ENCODE assay signal across 9 cellular contexts in the genomic region with DNA sequence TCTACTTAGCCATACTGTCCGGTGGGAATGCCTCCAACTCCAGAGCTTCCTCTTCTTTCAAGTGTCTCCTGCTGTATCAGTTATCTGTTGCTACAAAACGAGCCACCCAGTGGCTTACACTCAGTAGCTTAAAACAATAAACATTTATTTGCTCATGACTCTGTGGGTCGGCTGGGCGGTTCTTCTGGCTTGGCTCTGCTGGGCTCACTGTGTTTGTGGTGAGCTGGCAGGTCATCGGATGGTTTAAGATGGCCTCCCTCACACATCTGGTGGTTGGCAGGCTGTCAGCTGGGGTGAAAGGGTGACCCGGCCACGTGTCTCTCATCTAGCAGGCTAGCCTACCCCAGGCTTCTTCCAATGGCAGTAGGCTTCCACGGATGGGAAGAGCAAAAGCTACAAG.
DNase-seq lines count a peak whose midpoint lies in the region; ATAC-seq and TF ChIP-seq lines count a peak whose summit lies in the region.
"Had no signal": no experiment of that assay in that cellular context is flagged by ENCODE, and none has a peak within 500 bp of the region (broad histone marks: within the 10 kb centered on the region; RNA-seq: fewer than 3 reads in every experiment).

No MANE protein-coding gene starts in this region.

- H3K4me3 ChIP-seq in AG10803 (ENCODE audit: low read length) (no peak overlapping the region), A673 (ENCODE audit: low read depth, low read length, poor library complexity, severe bottlenecking) (no peak overlapping the region)

- no peaks in the 10 kb centered on the region for H3K36me3 ChIP-seq in A673 (ENCODE audit: insufficient read depth, low read length, poor library complexity, severe bottlenecking)

- no TSS peak for BruUV-seq in A673 (replicated peaks; lab: Mats Ljungman, UMichigan)

- H3K4me1 ChIP-seq in A673 (ENCODE audit: insufficient read depth, low read length, poor library complexity, severe bottlenecking), result peaks cover 12% of the 10 kb centered on the region

- H3K9me3 Mint-ChIP-seq in chondrocyte (ENCODE audit: low read depth) (no peaks in the 10 kb centered on the region), natural killer cell (no peaks in the 10 kb centered on the region)
- no peaks in the 10 kb centered on the region for H3K9me3 Mint-ChIP-seq in activated CD8-positive, alpha-beta T cell treated with anti-CD3 and anti-CD28 coated beads, Interleukin-2, amount 10 ng/mL, durations not matched to agents 7 days and 5 days (ENCODE audit: insufficient read depth)

- H3K27me3 ChIP-seq in A673 (replicated peaks; ENCODE audit: insufficient read depth, low read depth, low read length, poor library complexity), result no peaks in the 10 kb centered on the region

- H3K4me3 Mint-ChIP-seq in chondrocyte (ENCODE audit: unreplicated experiment) (no peak overlapping the region), natural killer cell (peak overlapping the region; percentile 75)
- H3K4me3 Mint-ChIP-seq in activated CD8-positive, alpha-beta T cell treated with anti-CD3 and anti-CD28 coated beads, Interleukin-2, amount 10 ng/mL, durations not matched to agents 7 days and 5 days, result no peak overlapping the region

- TF ChIP-seq CTCF in AG10803 (conservative IDR thresholded peaks at IDR 0.05; ENCODE audit: low read length), result peak; percentile 38
- TF ChIP-seq CTCF in chondrocyte (IDR thresholded peaks at IDR 0.05), result peak; percentile 13
- no peak for TF ChIP-seq CTCF in natural killer cell (IDR thresholded peaks at IDR 0.05)
- TF ChIP-seq CTCF in A673 (conservative IDR thresholded peaks at IDR 0.05; ENCODE audit: low read depth, low read length), result no peak

- POLR2A ChIA-PET in activated CD8-positive, alpha-beta T cell treated with anti-CD3 and anti-CD28 coated beads, Interleukin-2, amount 10 ng/mL, durations not matched to agents 7 days and 5 days (lab: Charles Lee), result no interaction called here
- POLR2A ChIA-PET in A673 (lab: Charles Lee; ENCODE audit: low non-redundant PET), result no interaction called here

- H3K4me1 Mint-ChIP-seq in chondrocyte (ENCODE audit: low read depth) (peaks cover 10% of the 10 kb centered on the region), natural killer cell (no peaks in the 10 kb centered on the region)
- H3K4me1 Mint-ChIP-seq in activated CD8-positive, alpha-beta T cell treated with anti-CD3 and anti-CD28 coated beads, Interleukin-2, amount 10 ng/mL, durations not matched to agents 7 days and 5 days (ENCODE audit: low read depth), result no peaks in the 10 kb centered on the region

- peaks cover 8% of the 10 kb centered on the region for H3K27me3 Mint-ChIP-seq in chondrocyte (ENCODE audit: low read depth)
- peaks cover 4 to 9% of the 10 kb centered on the region in 2 donors for H3K27me3 Mint-ChIP-seq in natural killer cell (ENCODE audit: low read depth in 2 of 2)
- H3K27me3 Mint-ChIP-seq in activated CD8-positive, alpha-beta T cell treated with anti-CD3 and anti-CD28 coated beads, Interleukin-2, amount 10 ng/mL, durations not matched to agents 7 days and 5 days (ENCODE audit: low read depth), result peaks cover 2% of the 10 kb centered on the region

- no peak overlapping the region for H3K27ac ChIP-seq in A673 (ENCODE audit: low read depth, low read length, poor library complexity, severe bottlenecking)

- DNase-seq in AG10803 (ENCODE audit: low read depth), result peak; percentile 96
- peak; percentile 98 for DNase-seq in LHCN-M2 (ENCODE audit: low read depth)
- DNase-seq in chondrocyte (ENCODE audit: low spot score), result no peak
- DNase-seq in natural killer cell, result no peak
- DNase-seq in activated CD8-positive, alpha-beta T cell treated with anti-CD3 and anti-CD28 coated beads, Interleukin-2, amount 10 ng/mL, durations not matched to agents 7 days and 5 days, result no peak
- DNase-seq in germinal center (ENCODE audit: low spot score), result no peak
- no peak for DNase-seq in SHP77 treated with DMSO at 0.1 percent for 48 hours (lab: John Stamatoyannopoulos, UW)
- DNase-seq in A673 (ENCODE audit: low spot score), result no peak
- DNase-seq: stimulated activated CD4-positive, alpha-beta T cell treated with anti-CD3 and anti-CD28 coated beads, Interleukin-4, amount 100 ng/mL, for 24 hours had no signal

- H3K36me3 Mint-ChIP-seq in chondrocyte (ENCODE audit: low read depth), result no peaks in the 10 kb centered on the region
- no peaks in the 10 kb centered on the region for H3K36me3 Mint-ChIP-seq in natural killer cell
- no peaks in the 10 kb centered on the region for H3K36me3 Mint-ChIP-seq in activated CD8-positive, alpha-beta T cell treated with anti-CD3 and anti-CD28 coated beads, Interleukin-2, amount 10 ng/mL, durations not matched to agents 7 days and 5 days (ENCODE audit: low read depth)

- CTCF ChIA-PET in activated CD8-positive, alpha-beta T cell treated with anti-CD3 and anti-CD28 coated beads, Interleukin-2, amount 10 ng/mL, durations not matched to agents 7 days and 5 days (lab: Charles Lee), result interaction anchor here (0.8 to 3.6 kb wide), 14 partner anchors 10 to 536 kb away, joined by 3 to 45 read pairs (median 6); a partner anchor contains a TSS
- CTCF ChIA-PET in A673 (lab: Charles Lee), result interaction anchor here (0.5 to 1.0 kb wide), 2 partner anchors 220 to 421 kb away, joined by 3 to 13 read pairs; no protein-coding TSS in a partner anchor

- no peak overlapping the region for H3K27ac Mint-ChIP-seq in chondrocyte (ENCODE audit: unreplicated experiment)
- H3K27ac Mint-ChIP-seq in natural killer cell, result no peak overlapping the region
- no peak overlapping the region for H3K27ac Mint-ChIP-seq in activated CD8-positive, alpha-beta T cell treated with anti-CD3 and anti-CD28 coated beads, Interleukin-2, amount 10 ng/mL, durations not matched to agents 7 days and 5 days

- no peak for ATAC-seq in natural killer cell
- ATAC-seq in activated CD8-positive, alpha-beta T cell treated with anti-CD3 and anti-CD28 coated beads, Interleukin-2, amount 10 ng/mL, durations not matched to agents 7 days and 5 days, result no peak

- intact Hi-C loops in natural killer cell (cut with micrococcal nuclease), result no loop called here
- intact Hi-C loops in A673 (cut with micrococcal nuclease; ENCODE audit: unreplicated experiment), result loop anchor here (5.0 to 10.0 kb wide), 3 partner anchors 344 to 822 kb away; a partner anchor contains a TSS

- H3K9me3 ChIP-seq in A673 (ENCODE audit: low read depth, low read length, poor library complexity, severe bottlenecking), result no peaks in the 10 kb centered on the region

Comparison
In these comparisons a context has a peak if more than half of its experiments do, and no peak if none do; other contexts are left out.
1. DNase-seq: peak in AG10803 (single experiment) and LHCN-M2 (single experiment); none in chondrocyte (single experiment), natural killer cell (single experiment), activated CD8-positive, alpha-beta T cell treated with anti-CD3 and anti-CD28 coated beads, Interleukin-2, amount 10 ng/mL, durations not matched to agents 7 days and 5 days (single experiment), germinal center (single experiment), SHP77 treated with DMSO at 0.1 percent for 48 hours (single experiment) and A673 (single experiment).
2. CTCF ChIP-seq: peak in AG10803 (single experiment) and chondrocyte (single experiment); none in natural killer cell (single experiment) and A673 (single experiment).